In genomic region chr1:7752512-7753417, GRCh38 we compare ENCODE assay signal across 1 cellular context.
TF ChIP-seq lines count a peak whose summit lies in the region.

No MANE protein-coding gene starts in this region.

TF ChIP-seq in K562, 482 proteins besides CTCF, POLR2A, EP300 and RAD21 (continued from another document and continues in another):
- TF ChIP-seq ARID4B (CRISPR knock-in tag; IDR thresholded peaks at IDR 0.05) (no peak), ZNF778 (CRISPR knock-in tag; IDR thresholded peaks at IDR 0.05) (no peak), NCOA6 (IDR thresholded peaks at IDR 0.05) (no peak), PREB (CRISPR knock-in tag; IDR thresholded peaks at IDR 0.05) (no peak), E2F3 (CRISPR knock-in tag; IDR thresholded peaks at IDR 0.05) (no peak), XRCC3 (IDR thresholded peaks at IDR 0.05) (no peak), NCOA4 (IDR thresholded peaks at IDR 0.05; ENCODE audit: partially characterized antibody) (no peak), MXD1 (CRISPR knock-in tag; IDR thresholded peaks at IDR 0.05; ENCODE audit: borderline replicate concordance, poor library complexity, severe bottlenecking) (no peak), ZNF354B (CRISPR knock-in tag; IDR thresholded peaks at IDR 0.05) (no peak), FOXA3 (CRISPR knock-in tag; conservative IDR thresholded peaks at IDR 0.05 in 1 of 2, IDR thresholded peaks at IDR 0.05 in 1 of 2) (no peak), DIDO1 (tag; IDR thresholded peaks at IDR 0.05; ENCODE audit: low read depth) (no peak), CHD7 (IDR thresholded peaks at IDR 0.05; ENCODE audit: low read depth, low read length) (no peak), TEAD1 (CRISPR knock-in tag; IDR thresholded peaks at IDR 0.05) (no peak), MAZ (CRISPR knock-in tag; conservative IDR thresholded peaks at IDR 0.05 in 1 of 2, IDR thresholded peaks at IDR 0.05 in 1 of 2) (no peak), MEF2D (tag; conservative IDR thresholded peaks at IDR 0.05; ENCODE audit: low read depth) (no peak), TEAD4 (IDR thresholded peaks at IDR 0.05; ENCODE audit: low read length) (0 out of 2 replicates have a peak, but pooled peaks have one; percentile 24), TEAD4 (CRISPR knock-in tag; IDR thresholded peaks at IDR 0.05; ENCODE audit: borderline replicate concordance) (no peak), HSF4 (CRISPR knock-in tag; IDR thresholded peaks at IDR 0.05; ENCODE audit: borderline replicate concordance) (no peak), SFPQ (IDR thresholded peaks at IDR 0.05; ENCODE audit: low read depth, low read length) (no peak), BCOR (IDR thresholded peaks at IDR 0.05) (no peak), TRIM25 (IDR thresholded peaks at IDR 0.05; ENCODE audit: borderline replicate concordance) (no peak), ADNP (tag; IDR thresholded peaks at IDR 0.05) (no peak), JUND (IDR thresholded peaks at IDR 0.05; ENCODE audit: borderline replicate concordance, low read depth, low read length) (0 out of 2 replicates have a peak, but pooled peaks have one; percentile 11), JUND (tag; IDR thresholded peaks at IDR 0.05; ENCODE audit: borderline replicate concordance, low read depth, low read length) (no peak), ZNF444 (CRISPR knock-in tag; IDR thresholded peaks at IDR 0.05) (no peak), EZH2 (IDR thresholded peaks at IDR 0.05; ENCODE audit: borderline replicate concordance, low read depth, low read length) (peak; percentile 88; the same call in 1 of the 2 replicates), EWSR1 (IDR thresholded peaks at IDR 0.05; ENCODE audit: borderline replicate concordance, low read depth, partially characterized antibody) (no peak), CEBPB (tag; IDR thresholded peaks at IDR 0.05) (peak; percentile 70), PKNOX1 (IDR thresholded peaks at IDR 0.05) (no peak), ZNF512 (tag; IDR thresholded peaks at IDR 0.05) (no peak), ZNF445 (CRISPR knock-in tag; IDR thresholded peaks at IDR 0.05; ENCODE audit: low read depth) (no peak), KDM4B (IDR thresholded peaks at IDR 0.05; ENCODE audit: borderline replicate concordance in 2 of 2, low read depth in 1 of 2) (no peak), ZNF212 (CRISPR knock-in tag; IDR thresholded peaks at IDR 0.05) (no peak)
